ENCODE assay signal across 24 cellular contexts in genomic region chr17:19539040-19539399, GRCh38. TPM values are rescaled to one million over a fixed set of nuclear protein-coding genes. Genes with fewer than 3 reads are reported as not detected.
DNase-seq lines count a peak whose midpoint lies in the region; ATAC-seq, FAIRE-seq and TF ChIP-seq lines count a peak whose summit lies in the region.
"Had no signal": no experiment of that assay in that cellular context is flagged by ENCODE, and none has a peak within 500 bp of the region (broad histone marks: within the 10 kb centered on the region; RNA-seq: fewer than 3 reads in every experiment).

No MANE protein-coding gene starts in this region.

- no peak; the same call in 2 of the 3 replicates for ATAC-seq in HepG2
- no peak for ATAC-seq in HG03097 (IDR thresholded peaks at IDR 0.05; ENCODE audit: low FRiP score, unreplicated experiment)
- ATAC-seq in HG02970 (IDR thresholded peaks at IDR 0.05; ENCODE audit: low FRiP score, unreplicated experiment), result no peak
- no peak for ATAC-seq in HG03025 (IDR thresholded peaks at IDR 0.05; ENCODE audit: low FRiP score, unreplicated experiment)
- ATAC-seq: GM12878, natural killer cell had no signal

- TF ChIP-seq EP300 in HepG2 (IDR thresholded peaks at IDR 0.05; ENCODE audit: low read depth in 2 of 2, low read length in 2 of 2) (no peak), HepG2 (CRISPR knock-in tag; IDR thresholded peaks at IDR 0.05; ENCODE audit: borderline replicate concordance) (no peak)

- H3K36me3 Mint-ChIP-seq in progenitor cell of endocrine pancreas (ENCODE audit: insufficient read depth), result no peaks in the 10 kb centered on the region
- no peaks in the 10 kb centered on the region for H3K36me3 Mint-ChIP-seq in immature natural killer cell
- H3K36me3 Mint-ChIP-seq: natural killer cell had no signal

- H3K27me3 ChIP-seq in BLaER1, result peaks cover 30% of the 10 kb centered on the region
- H3K27me3 ChIP-seq in HepG2 (ENCODE audit: control insufficient read depth in 1 of 2, insufficient read depth in 2 of 2, low read length in 2 of 2), result no peaks in the 10 kb centered on the region

- WGBS in HepG2 (ENCODE audit: low lambda C conversion rate), result 97% methylated on average over 4 of the region's 7 CpGs

- TF ChIP-seq CTCF in HepG2 (CRISPR knock-in tag; IDR thresholded peaks at IDR 0.05) (no peak), progenitor cell of endocrine pancreas (IDR thresholded peaks at IDR 0.05; ENCODE audit: unreplicated experiment) (no peak)

- no peak for FAIRE-seq in HepG2 (lab: Jason Lieb, UNC)
- FAIRE-seq: bronchial epithelial cell, endometrium, GM12878, H54 had no signal

- DNase-seq in caudate nucleus (lab: John Stamatoyannopoulos, UW) (peak in 7 of 61 donors; percentile 12 to 39 (median 25)), HepG2 (ENCODE audit: low spot score) (no peak), progenitor cell of endocrine pancreas (ENCODE audit: low spot score, unreplicated experiment) (no peak), immature natural killer cell (no peak)
- DNase-seq: activated CD4-positive, alpha-beta T cell treated with anti-CD3 and anti-CD28 coated beads for 4 hours; activated CD8-positive, alpha-beta memory T cell treated with anti-CD3 and anti-CD28 coated beads for 24 hours; activated naive CD4-positive, alpha-beta T cell treated with Interleukin-2 at 50 U/mL for 16 hours; activated T-cell treated with anti-CD3 and anti-CD28 coated beads, Interleukin-2, amount 50 U/mL, for 24 hours; amniotic stem cell; natural killer cell; stimulated activated CD4-positive, alpha-beta T cell treated with anti-CD3 and anti-CD28 coated beads, Interleukin-2, amount 100 ng/mL, for 24 hours had no signal

- POLR2A ChIA-PET in HepG2 (lab: Yijun Ruan, JAX), result interaction anchor here (1.0 to 4.2 kb wide), 8 partner anchors 11 to 439 kb away, joined by 3 to 43 read pairs (median 4); partner anchors contain the start of genes AKAP10, ALDH3A2, B9D1 and MAPK7

- intact Hi-C loops in HepG2 (cut with micrococcal nuclease; ENCODE audit: unreplicated experiment), result loop anchor here (5.0 kb wide), 1 partner anchor 108 kb away; the partner anchor contains the start of gene ALDH3A2

- H3K9me3 ChIP-seq in BLaER1, result no peaks in the 10 kb centered on the region
- no peaks in the 10 kb centered on the region for H3K9me3 ChIP-seq in HepG2 (ENCODE audit: low read length)

- no peaks in the 10 kb centered on the region for H3K36me3 ChIP-seq in BLaER1
- peaks cover 8 to 24% of the 10 kb centered on the region in 2 experiments; a peak in 4 of 5 replicates for H3K36me3 ChIP-seq in HepG2 (replicated peaks in 1 of 2; ENCODE audit: control insufficient read depth in 1 of 2, insufficient read depth in 2 of 2, low read length in 2 of 2)

- H3K4me3 Mint-ChIP-seq in progenitor cell of endocrine pancreas (ENCODE audit: low read depth) (no peak overlapping the region), immature natural killer cell (no peak overlapping the region)
- H3K4me3 Mint-ChIP-seq: activated T-cell treated with anti-CD3 and anti-CD28 coated beads, Interleukin-2, amount 50 U/mL, for 24 hours; CD14-positive monocyte; natural killer cell; T-helper 2 cell treated with Interferon-gamma antibody and Interleukin-4, amounts not matched to agents 5 μg/mL and 100 μg/mL, for 36 hours had no signal

- no peak for TF ChIP-seq RAD21 in HepG2 (CRISPR knock-in tag; IDR thresholded peaks at IDR 0.05)

- TF ChIP-seq POLR2A in HepG2 (IDR thresholded peaks at IDR 0.05; ENCODE audit: insufficient read depth in 1 of 2, low read depth in 2 of 2, low read length in 2 of 2), result no peak

- H3K27ac Mint-ChIP-seq in progenitor cell of endocrine pancreas (peak overlapping the region; percentile 59), immature natural killer cell (no peak overlapping the region)
- H3K27ac Mint-ChIP-seq: activated T-cell treated with anti-CD3 and anti-CD28 coated beads, Interleukin-2, amount 50 U/mL, for 24 hours; natural killer cell; T-helper 2 cell treated with Interferon-gamma antibody and Interleukin-4, amounts not matched to agents 5 μg/mL and 100 μg/mL, for 36 hours had no signal

- H4K20me1 ChIP-seq in BLaER1 (peaks cover 11% of the 10 kb centered on the region; the same call in 1 of the 2 replicates), HepG2 (ENCODE audit: insufficient read depth, low read length) (no peaks in the 10 kb centered on the region)

- peaks cover 79% of the 10 kb centered on the region for H3K79me2 ChIP-seq in HepG2 (ENCODE audit: insufficient read depth, low read length)
- H3K79me2 ChIP-seq: parathyroid adenoma had no signal

- CTCF ChIA-PET in HepG2 (lab: Yijun Ruan, JAX; ENCODE audit: low intra/inter-chr PET ratio, low total read pairs), result no interaction called here

- H3K27me3 Mint-ChIP-seq in progenitor cell of endocrine pancreas (peaks cover 54% of the 10 kb centered on the region), immature natural killer cell (ENCODE audit: low read depth in 3 of 3) (peaks cover 7 to 9% (median 9%) of the 10 kb centered on the region in 3 donors)

- no TSS peak for BruUV-seq in HepG2 (replicated peaks; lab: Mats Ljungman, UMichigan)

- H3K4me1 ChIP-seq in BLaER1, result peaks cover 29% of the 10 kb centered on the region
- peaks cover 67% of the 10 kb centered on the region for H3K4me1 ChIP-seq in HepG2 (ENCODE audit: insufficient read depth, low read length)
- H3K4me1 ChIP-seq: parathyroid adenoma had no signal

- H3K27ac ChIP-seq in BLaER1, result no peak overlapping the region
- peak overlapping the region; percentile 18 for H3K27ac ChIP-seq in caudate nucleus (ENCODE audit: low read depth, low read length)
- H3K27ac ChIP-seq in HepG2 (ENCODE audit: extremely low read length, insufficient read depth, low read length), result peak overlapping the region; percentile 78
- H3K27ac ChIP-seq: parathyroid adenoma had no signal

- H3K4me1 Mint-ChIP-seq in progenitor cell of endocrine pancreas (ENCODE audit: low read depth) (peaks cover 26% of the 10 kb centered on the region), immature natural killer cell (peaks cover 5 to 7% of the 10 kb centered on the region in 2 donors)

- in situ Hi-C loops in HepG2 (cut with HindIII; ENCODE audit: extremely low pct_ligation_motif_present, low pct_unique_long_range_greater_than_20kb), result no loop called here

- H2AFZ ChIP-seq in HepG2 (ENCODE audit: low read length), result no peak overlapping the region
- H2AFZ ChIP-seq: parathyroid adenoma had no signal

- H3K4me3 ChIP-seq in BLaER1 (no peak overlapping the region), HepG2 (replicated peaks in 1 of 3; ENCODE audit: insufficient read depth in 1 of 3, low read depth in 2 of 3, low read length in 3 of 3) (peak overlapping the region in 1 of 3 experiments; percentile 38; a peak in 2 of 6 replicates)
- H3K4me3 ChIP-seq: GM12878, smooth muscle cell had no signal

- H3K9ac ChIP-seq in BLaER1 (no peak overlapping the region), HepG2 (ENCODE audit: insufficient read depth, low read depth, low read length) (peak overlapping the region; percentile 16)
- H3K9ac ChIP-seq: parathyroid adenoma had no signal

- peak overlapping the region; percentile 45 for H3K4me2 ChIP-seq in BLaER1
- H3K4me2 ChIP-seq in HepG2 (ENCODE audit: low read depth, low read length), result peak overlapping the region; percentile 87
- H3K4me2 ChIP-seq: smooth muscle cell had no signal

- no peaks in the 10 kb centered on the region for H3K9me3 Mint-ChIP-seq in progenitor cell of endocrine pancreas (ENCODE audit: low read depth)
- no peaks in the 10 kb centered on the region for H3K9me3 Mint-ChIP-seq in immature natural killer cell
- H3K9me3 Mint-ChIP-seq: activated T-cell treated with anti-CD3 and anti-CD28 coated beads, Interleukin-2, amount 50 U/mL, for 24 hours; natural killer cell; T-helper 2 cell treated with Interferon-gamma antibody and Interleukin-4, amounts not matched to agents 5 μg/mL and 100 μg/mL, for 36 hours had no signal

TF ChIP-seq in HepG2, 621 proteins besides CTCF, POLR2A, EP300 and RAD21 (continues in another document):
- TF ChIP-seq MAFK (conservative IDR thresholded peaks at IDR 0.05 in 1 of 2, IDR thresholded peaks at IDR 0.05 in 1 of 2; ENCODE audit: low read length in 2 of 2) (no peak), PCBP2 (optimal IDR thresholded peaks at IDR 0.05; ENCODE audit: low read depth, low read length, poor library complexity, severe bottlenecking) (no peak)

RNA-seq across cellular contexts. Expression of gene SLC47A1, which starts 5.4 kb away (rescaled TPM):
- total RNA-seq in HepG2 (2016; rRNA removed; fragmentation: Illumina TruSeq; extraction: Trizol) (38.0 and 67.5 TPM in 2 replicates), progenitor cell of endocrine pancreas (1.1 and 2.3 TPM in 2 replicates)
- 22.7 and 24.7 TPM in 2 replicates for total RNA-seq in HepG2 (2016; cell fraction: cytosol; rRNA removed; fragmentation: Illumina TruSeq; extraction: Trizol; ENCODE audit: low read depth)
- total RNA-seq in HepG2 (2016; cell fraction: insoluble cytoplasmic fraction; rRNA removed; fragmentation: Illumina TruSeq; extraction: Trizol), result 36.6 and 66.0 TPM in 2 replicates
- 42.1 and 43.9 TPM in 2 replicates for total RNA-seq in HepG2 (2016; cell fraction: membrane; rRNA removed; fragmentation: Illumina TruSeq; extraction: Trizol)
- 68.7 and 71.8 TPM in 2 replicates for total RNA-seq in HepG2 (2016; cell fraction: nucleus; rRNA removed; fragmentation: Illumina TruSeq; extraction: Trizol)
- polyA plus RNA-seq in HepG2 (2011; rRNA removed) (42.1 and 54.0 TPM in 2 replicates), immature natural killer cell (under 1 TPM in 1 of 3 donors, not detected in 2; 0.14 TPM)
- 58.1 and 59.4 TPM in 2 replicates for polyA plus RNA-seq in HepG2 (2011; cell fraction: cytosol; rRNA removed)
- 117 and 122 TPM in 2 replicates for polyA plus RNA-seq in HepG2 (2011; cell fraction: nucleus; rRNA removed)
- 53.4 and 66.1 TPM in 2 replicates for polyA plus RNA-seq in HepG2 (2012)
- polyA plus RNA-seq in HepG2 (2016; cell fraction: cytosol; fragmentation: Illumina TruSeq; extraction: Trizol; ENCODE audit: low read depth), result 12.9 and 14.1 TPM in 2 replicates
- polyA plus RNA-seq in HepG2 (2016; cell fraction: insoluble cytoplasmic fraction; fragmentation: Illumina TruSeq; extraction: Trizol; ENCODE audit: low read depth), result 34.5 and 35.1 TPM in 2 replicates
- 25.8 and 26.4 TPM in 2 replicates for polyA plus RNA-seq in HepG2 (2016; cell fraction: membrane; fragmentation: Illumina TruSeq; extraction: Trizol; ENCODE audit: low read depth)
- 136 and 139 TPM in 2 replicates for polyA plus RNA-seq in HepG2 (2016; cell fraction: nucleus; fragmentation: Illumina TruSeq; extraction: Trizol; ENCODE audit: insufficient read depth, low read depth)
- 14.1 and 431 TPM in 2 replicates for polyA minus RNA-seq in HepG2 (2011; rRNA and poly(A)+ RNA removed; ENCODE audit: low replicate concordance)
- polyA minus RNA-seq in HepG2 (2011; cell fraction: cytosol; rRNA and poly(A)+ RNA removed), result 50.8 and 61.4 TPM in 2 replicates
- 40.2 and 44.1 TPM in 2 replicates for polyA minus RNA-seq in HepG2 (2011; cell fraction: nucleus; rRNA and poly(A)+ RNA removed)
- total RNA-seq: Daoy had no signal
- polyA plus RNA-seq: GM12878, smooth muscle cell had no signal
